Comparison of ENCODE assay signal across 17 cellular contexts in the genomic region with DNA sequence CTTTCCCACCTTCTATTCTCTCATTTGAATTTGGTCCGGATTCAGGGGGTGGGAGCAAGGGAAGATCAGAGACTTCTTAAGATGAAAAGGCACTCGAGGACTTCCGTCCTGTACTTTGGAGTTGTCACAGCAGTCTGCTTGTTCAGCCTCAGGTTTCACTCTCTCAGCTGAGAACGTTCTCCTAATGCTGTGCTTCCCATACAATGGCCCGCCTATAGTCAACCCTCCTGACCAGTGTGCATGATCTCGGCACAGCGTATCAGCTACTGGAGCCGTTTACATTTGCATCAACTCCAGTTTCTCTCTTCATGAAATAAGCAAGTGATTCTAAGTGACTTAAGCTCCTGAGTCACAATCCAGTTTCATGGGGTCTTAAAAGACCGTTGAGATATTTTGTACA.
DNase-seq lines count a peak whose midpoint lies in the region; ATAC-seq and TF ChIP-seq lines count a peak whose summit lies in the region.
"Had no signal": no experiment of that assay in that cellular context is flagged by ENCODE, and none has a peak within 500 bp of the region (broad histone marks: within the 10 kb centered on the region; RNA-seq: fewer than 3 reads in every experiment).

No MANE protein-coding gene starts in this region.

- H3K9me3 ChIP-seq in esophagus muscularis mucosa: no peaks in the 10 kb centered on the region
- no peaks in the 10 kb centered on the region for H3K9me3 ChIP-seq in CD4-positive, alpha-beta T cell (ENCODE audit: control insufficient read depth, low read length)
- H3K9me3 ChIP-seq: BE2C, SK-N-SH had no signal

- H3K36me3 Mint-ChIP-seq in CD4-positive, alpha-beta T cell (ENCODE audit: low read depth): no peaks in the 10 kb centered on the region
- H3K36me3 Mint-ChIP-seq: CD8-positive, alpha-beta T cell had no signal

- no peak for TF ChIP-seq POLR2A in esophagus muscularis mucosa (IDR thresholded peaks at IDR 0.05; ENCODE audit: low read depth)
- TF ChIP-seq POLR2A in GM18505 (IDR thresholded peaks at IDR 0.05; ENCODE audit: borderline replicate concordance, extremely low read depth, insufficient read depth, insufficient read length): no peak

- CTCF ChIA-PET in CD4-positive, alpha-beta T cell (lab: Charles Lee): no interaction called here

- POLR2A ChIA-PET in CD4-positive, alpha-beta T cell (lab: Charles Lee): no interaction called here

- H3K4me1 Mint-ChIP-seq in CD4-positive, alpha-beta T cell (ENCODE audit: low read depth): no peaks in the 10 kb centered on the region

- 63% methylated on average over 9 of the region's 9 CpGs for WGBS in esophagus muscularis mucosa

- DNase-seq in NCI-H2029 treated with DMSO at 0.1 percent for 48 hours (lab: John Stamatoyannopoulos, UW) (peak; percentile 68), SHP77 treated with DMSO at 0.1 percent for 48 hours (lab: John Stamatoyannopoulos, UW) (peak; percentile 27), esophagus muscularis mucosa (ENCODE audit: extremely low spot score) (peak; percentile 60), DMS 273 treated with DMSO at 0.1 percent for 48 hours (lab: John Stamatoyannopoulos, UW) (no peak), cerebellar cortex (ENCODE audit: low spot score) (no peak)
- DNase-seq in CD4-positive, alpha-beta T cell: no peak
- DNase-seq: BE2C; CD8-positive, alpha-beta T cell; EL; KBM-7; NCI-H1048; NCI-H146; NCI-H526 treated with DMSO at 0.1 percent for 48 hours; SK-N-SH had no signal

- H3K27ac ChIP-seq in esophagus muscularis mucosa (replicated peaks in 1 of 4): no peak overlapping the region
- peak overlapping the region; percentile 64 for H3K27ac ChIP-seq in temporal lobe (ENCODE audit: low read depth, low read length)
- no peak overlapping the region for H3K27ac ChIP-seq in CD4-positive, alpha-beta T cell (ENCODE audit: low read depth, low read length)

- no peaks in the 10 kb centered on the region for H3K36me3 ChIP-seq in esophagus muscularis mucosa
- H3K36me3 ChIP-seq: BE2C had no signal

- H3K27ac Mint-ChIP-seq in CD4-positive, alpha-beta T cell: no peak overlapping the region
- H3K27ac Mint-ChIP-seq: CD8-positive, alpha-beta T cell; T-helper 1 cell treated with Interleukin-12 subunit alpha and Interleukin-12 subunit beta and Interleukin-4 antibody, amounts not matched to agents 30 μg/mL and 1 μg/mL, for 36 hours had no signal

- intact Hi-C loops in esophagus muscularis mucosa (cut with DNase I): no loop called here
- intact Hi-C loops in CD4-positive, alpha-beta T cell (cut with DNase I, micrococcal nuclease): no loop called here

- H3K27me3 Mint-ChIP-seq in CD4-positive, alpha-beta T cell: no peaks in the 10 kb centered on the region

- no peaks in the 10 kb centered on the region for H3K4me1 ChIP-seq in esophagus muscularis mucosa
- H3K4me1 ChIP-seq: BE2C had no signal

- TF ChIP-seq CTCF in esophagus muscularis mucosa (IDR thresholded peaks at IDR 0.05): no peak
- no peak for TF ChIP-seq CTCF in CD4-positive, alpha-beta T cell (IDR thresholded peaks at IDR 0.05)

- no peak for ATAC-seq in CD4-positive, alpha-beta T cell (ENCODE audit: poor library complexity)
- no peak for ATAC-seq in GM18505 (IDR thresholded peaks at IDR 0.05; ENCODE audit: unreplicated experiment)
- ATAC-seq: CD8-positive, alpha-beta T cell had no signal

- TF ChIP-seq EP300 in esophagus muscularis mucosa (IDR thresholded peaks at IDR 0.05): no peak

- H3K9me3 Mint-ChIP-seq in CD4-positive, alpha-beta T cell: no peaks in the 10 kb centered on the region
- H3K9me3 Mint-ChIP-seq: CD8-positive, alpha-beta T cell; T-helper 1 cell treated with Interleukin-12 subunit alpha and Interleukin-12 subunit beta and Interleukin-4 antibody, amounts not matched to agents 30 μg/mL and 1 μg/mL, for 36 hours had no signal

- H3K27me3 ChIP-seq in esophagus muscularis mucosa: no peaks in the 10 kb centered on the region
- no peaks in the 10 kb centered on the region for H3K27me3 ChIP-seq in CD4-positive, alpha-beta T cell (ENCODE audit: control insufficient read depth, insufficient read depth, low read length)
- H3K27me3 ChIP-seq: BE2C had no signal

- no peak overlapping the region for H3K4me3 Mint-ChIP-seq in CD4-positive, alpha-beta T cell
- H3K4me3 Mint-ChIP-seq: CD8-positive, alpha-beta T cell; T-helper 1 cell treated with Interleukin-12 subunit alpha and Interleukin-12 subunit beta and Interleukin-4 antibody, amounts not matched to agents 30 μg/mL and 1 μg/mL, for 36 hours had no signal

- no peak overlapping the region for H3K4me3 ChIP-seq in esophagus muscularis mucosa

Comparison
In these comparisons a context has a peak if more than half of its experiments do, and no peak if none do; other contexts are left out.
1. DNase-seq: peak in NCI-H2029 treated with DMSO at 0.1 percent for 48 hours (single experiment), SHP77 treated with DMSO at 0.1 percent for 48 hours (single experiment) and esophagus muscularis mucosa (single experiment); none in DMS 273 treated with DMSO at 0.1 percent for 48 hours (single experiment), cerebellar cortex (single experiment) and CD4-positive, alpha-beta T cell (0 of 10).